Comparison of ENCODE assay signal across 11 cellular contexts in the genomic region with DNA sequence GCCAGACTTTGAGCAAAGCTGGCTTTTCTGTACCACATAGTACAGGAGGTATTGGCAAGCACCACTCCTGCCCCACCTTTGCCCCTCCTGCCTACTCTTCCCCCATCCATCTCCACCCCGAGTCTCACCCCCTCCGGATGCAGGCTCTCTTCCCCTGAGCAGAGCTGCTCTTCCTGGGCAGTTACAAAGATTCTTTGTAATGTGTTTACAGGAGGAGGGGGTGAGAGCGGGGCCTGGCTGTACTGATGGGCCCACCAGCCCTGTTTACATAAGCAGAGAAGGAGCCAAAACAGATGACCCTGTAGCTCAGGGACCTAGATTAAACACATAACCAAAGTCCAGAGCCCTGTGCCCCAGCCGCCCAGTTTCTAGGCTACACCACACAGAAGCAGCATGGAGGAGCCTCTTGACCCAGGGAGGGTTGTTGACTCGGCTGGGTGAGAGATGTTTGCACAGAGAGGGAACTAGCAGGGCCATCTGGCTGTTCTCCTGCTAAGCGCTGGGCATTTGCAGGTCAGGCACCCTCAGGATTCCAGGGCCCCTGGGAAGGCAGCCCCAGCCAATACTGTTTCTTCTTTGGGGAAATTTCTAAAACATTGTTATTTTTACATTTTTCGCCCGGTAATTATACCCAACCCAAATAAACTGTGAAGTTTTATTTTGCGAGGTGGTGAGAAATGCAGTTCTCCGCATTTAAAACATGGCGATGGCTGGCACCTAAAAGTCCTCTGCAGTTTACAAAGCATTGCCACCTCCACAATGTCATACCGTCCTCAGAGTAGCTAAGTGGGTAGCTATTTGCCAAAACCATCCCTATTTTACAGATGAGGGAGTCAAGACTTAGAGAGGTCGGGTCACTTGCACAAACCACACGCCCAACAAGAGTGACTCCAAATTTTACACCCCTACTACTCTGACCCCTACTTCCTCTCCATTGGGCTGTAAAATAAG. TPM values are rescaled to one million over a fixed set of nuclear protein-coding genes. Genes with fewer than 3 reads are reported as not detected.
DNase-seq lines count a peak whose midpoint lies in the region; ATAC-seq, FAIRE-seq and TF ChIP-seq lines count a peak whose summit lies in the region.
"Had no signal": no experiment of that assay in that cellular context is flagged by ENCODE, and none has a peak within 500 bp of the region (broad histone marks: within the 10 kb centered on the region; RNA-seq: fewer than 3 reads in every experiment).

No MANE protein-coding gene starts in this region.

- peak; percentile 11 to 97 (median 85) for DNase-seq in NCI-H1417 (lab: John Stamatoyannopoulos, UW)
- peak; percentile 44 for DNase-seq in SK-MEL-5 (ENCODE audit: low read depth, low spot score)
- peak; percentile 73 for DNase-seq in small intestine
- DNase-seq in BE2C = no peak
- no peak for DNase-seq in dedifferentiated amniotic fluid mesenchymal stem cell (ENCODE audit: extremely low spot score)
- DNase-seq: left ventricle myocardium inferior had no signal

- no peaks in the 10 kb centered on the region for H3K36me3 ChIP-seq in small intestine (ENCODE audit: control insufficient read depth in 2 of 2, insufficient read depth in 2 of 2, low read length in 2 of 2)
- H3K36me3 ChIP-seq in BE2C = no peaks in the 10 kb centered on the region
- H3K36me3 ChIP-seq: left ventricle myocardium inferior had no signal

- H3K27ac ChIP-seq in layer of hippocampus (ENCODE audit: low read depth, low read length) (peak overlapping the region; percentile 98), small intestine (ENCODE audit: low read depth in 1 of 2, low read length in 1 of 2) (peak overlapping the region in 1 of 2 donors; percentile 9)
- H3K27ac ChIP-seq: left ventricle myocardium inferior had no signal

- in situ Hi-C loops in SK-MEL-5 (cut with HindIII; ENCODE audit: low pct_unique_long_range_greater_than_20kb, low sequenced_read_pairs) = no loop called here

- H3K4me3 ChIP-seq in small intestine (ENCODE audit: low read depth in 1 of 2, low read length in 2 of 2) (no peak overlapping the region), BE2C (ENCODE audit: low read depth, low read length) (no peak overlapping the region)
- H3K4me3 ChIP-seq: K562, left ventricle myocardium inferior had no signal

- no peaks in the 10 kb centered on the region for H3K27me3 ChIP-seq in layer of hippocampus (ENCODE audit: control insufficient read depth, insufficient read depth, low read length)
- no peaks in the 10 kb centered on the region for H3K27me3 ChIP-seq in small intestine (ENCODE audit: control insufficient read depth in 2 of 2, insufficient read depth in 2 of 2, low read length in 2 of 2)
- no peaks in the 10 kb centered on the region for H3K27me3 ChIP-seq in BE2C

- H3K4me1 ChIP-seq in small intestine (ENCODE audit: control insufficient read depth in 2 of 2, insufficient read depth in 1 of 2, low read depth in 1 of 2, low read length in 1 of 2) (no peaks in the 10 kb centered on the region), BE2C (no peaks in the 10 kb centered on the region)
- H3K4me1 ChIP-seq: left ventricle myocardium inferior had no signal

- WGBS in small intestine, 3 donors = 30 to 48% (median 41%) methylated on average over 14 of the region's 14 CpGs

- H3K9me3 ChIP-seq in small intestine (ENCODE audit: control insufficient read depth, low read depth) = no peaks in the 10 kb centered on the region
- H3K9me3 ChIP-seq in BE2C = no peaks in the 10 kb centered on the region
- H3K9me3 ChIP-seq: left ventricle myocardium inferior had no signal

- TF ChIP-seq CTCF in BE2C (IDR thresholded peaks at IDR 0.05; ENCODE audit: low read depth, low read length) = no peak

- no peak for ATAC-seq in HG03354 (IDR thresholded peaks at IDR 0.05; ENCODE audit: poor library complexity, severe bottlenecking, unreplicated experiment)
- no peak for ATAC-seq in HG02798 (IDR thresholded peaks at IDR 0.05; ENCODE audit: poor library complexity, unreplicated experiment)
- ATAC-seq: K562 had no signal

- FAIRE-seq in small intestine (lab: Jason Lieb, UNC) = no peak
- FAIRE-seq: K562 had no signal

RNA-seq across cellular contexts. Expression of a gene that starts 11.4 kb away (rescaled TPM):
- total RNA-seq in SK-MEL-5 (2014; rRNA removed; shearing (Covaris generic)) = 34.7 and 37.2 TPM in 2 replicates
- 34.9 and 43.7 TPM in 2 replicates for polyA plus RNA-seq in SK-MEL-5 (2015; cell fraction: cytosol; rRNA removed)
- polyA plus RNA-seq in SK-MEL-5 (2015; cell fraction: nucleus; rRNA removed) = 40.7 and 48.3 TPM in 2 replicates
- polyA plus RNA-seq in small intestine = 10 to 100 TPM; 10.8 to 22.8 (median 15.4) TPM
- 20.1 TPM for polyA plus RNA-seq in BE2C (2012; ENCODE audit: insufficient read depth, insufficient read length, low read depth)

RNA-seq across cellular contexts. Expression of a gene that starts 28.2 kb away (rescaled TPM):
- 1.1 and 1.8 TPM in 2 replicates for total RNA-seq in SK-MEL-5 (2014; rRNA removed; shearing (Covaris generic))
- 1.6 and 2.6 TPM in 2 replicates for polyA plus RNA-seq in SK-MEL-5 (2015; cell fraction: cytosol; rRNA removed)
- 7.5 and 9.8 TPM in 2 replicates for polyA plus RNA-seq in SK-MEL-5 (2015; cell fraction: nucleus; rRNA removed)
- 10 to 100 TPM; 16.1 to 62.4 (median 51.7) TPM for polyA plus RNA-seq in small intestine
- polyA plus RNA-seq in BE2C (2012; ENCODE audit: insufficient read depth, insufficient read length, low read depth) = 8.1 TPM
- total RNA-seq: epithelial cell of proximal tubule had no signal
- polyA plus RNA-seq: K562 had no signal

RNA-seq across cellular contexts. Expression of a gene that starts 45.6 kb away (rescaled TPM):
- 21.3 and 22.8 TPM in 2 replicates for total RNA-seq in SK-MEL-5 (2014; rRNA removed; shearing (Covaris generic))
- 16.5 and 19.2 TPM in 2 replicates for polyA plus RNA-seq in SK-MEL-5 (2015; cell fraction: cytosol; rRNA removed)
- 15.3 and 18.0 TPM in 2 replicates for polyA plus RNA-seq in SK-MEL-5 (2015; cell fraction: nucleus; rRNA removed)
- 1 to 10 TPM; 4.0 to 7.0 (median 6.0) TPM for polyA plus RNA-seq in small intestine
- polyA plus RNA-seq in BE2C (2012; ENCODE audit: insufficient read depth, insufficient read length, low read depth) = 22.3 TPM

Comparison
In these comparisons a context has a peak if more than half of its experiments do, and no peak if none do; other contexts are left out.
1. DNase-seq: peak in NCI-H1417 (3 of 3), SK-MEL-5 (single experiment) and small intestine (single experiment); none in BE2C (single experiment) and dedifferentiated amniotic fluid mesenchymal stem cell (single experiment).